Comparison of ENCODE assay signal across 11 cellular contexts in the genomic region with DNA sequence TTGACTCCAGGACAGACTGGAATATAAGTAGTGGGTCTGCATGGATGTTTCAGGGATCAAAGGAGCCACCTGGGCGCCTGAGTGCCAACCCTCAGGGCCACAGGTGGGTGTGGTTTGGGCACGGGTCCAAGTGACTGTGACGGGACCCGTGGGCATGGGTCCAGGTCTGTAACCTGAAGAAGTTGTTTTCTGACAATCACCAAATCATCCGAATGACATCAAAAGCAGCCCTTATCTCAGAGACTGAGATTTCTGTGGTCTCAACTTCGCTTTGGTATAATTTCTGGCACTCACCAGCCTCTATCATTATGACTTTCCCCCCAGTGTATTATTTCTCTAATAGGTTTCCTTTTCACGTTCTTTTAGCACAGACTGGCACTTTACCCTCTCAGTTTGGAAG. TPM values are rescaled to one million over a fixed set of nuclear protein-coding genes. Genes with fewer than 3 reads are reported as not detected.
DNase-seq lines count a peak whose midpoint lies in the region; ATAC-seq, FAIRE-seq and TF ChIP-seq lines count a peak whose summit lies in the region.
"Had no signal": no experiment of that assay in that cellular context is flagged by ENCODE, and none has a peak within 500 bp of the region (broad histone marks: within the 10 kb centered on the region; RNA-seq: fewer than 3 reads in every experiment).

No MANE protein-coding gene starts in this region.

- peaks cover 8% of the 10 kb centered on the region for H3K4me1 ChIP-seq in colonic mucosa

- no peak overlapping the region for H3K27ac ChIP-seq in colonic mucosa

- intact Hi-C loops in colonic mucosa (cut with DNase I): no loop called here

- H3K4me3 ChIP-seq in colonic mucosa: no peak overlapping the region

- no peak overlapping the region for H3K9ac ChIP-seq in colonic mucosa (ENCODE audit: low read depth in 2 of 2, low read length in 2 of 2)

- ATAC-seq in omental fat pad (ENCODE audit: low FRiP score): no peak

- H3K27me3 ChIP-seq in colonic mucosa: no peaks in the 10 kb centered on the region

- FAIRE-seq in GM19239 (lab: Jason Lieb, UNC): no peak

- DNase-seq in NCI-H1417 (lab: John Stamatoyannopoulos, UW) (peak in 2 of 3 experiments; percentile 11 to 23), NCI-H1417 treated with DMSO at 0.1 percent for 48 hours (lab: John Stamatoyannopoulos, UW) (no peak), NCI-H345 treated with DMSO at 0.1 percent for 48 hours (lab: John Stamatoyannopoulos, UW; ENCODE audit: unreplicated experiment) (peak; percentile 4), colonic mucosa (peak; percentile 59), NOMO-1 (lab: John Stamatoyannopoulos, UW; ENCODE audit: unreplicated experiment in 2 of 2) (no peak), omental fat pad (ENCODE audit: low spot score) (no peak), GM19239 (ENCODE audit: insufficient read length, low spot score) (no peak)
- DNase-seq in stimulated activated CD4-positive, alpha-beta T cell treated with anti-CD3 and anti-CD28 coated beads, Interleukin-15, amount 100 ng/mL, for 24 hours: peak; percentile 66
- DNase-seq: NCI-H226 had no signal

- TF ChIP-seq CTCF in colonic mucosa (IDR thresholded peaks at IDR 0.05): no peak
- no peak for TF ChIP-seq CTCF in omental fat pad (IDR thresholded peaks at IDR 0.05)

- H3K36me3 ChIP-seq in colonic mucosa: no peaks in the 10 kb centered on the region

- H3K9me3 ChIP-seq in colonic mucosa: no peaks in the 10 kb centered on the region

RNA-seq across cellular contexts. Expression of a gene that starts 24.4 kb away (rescaled TPM):
- total RNA-seq in colonic mucosa (not detected), omental fat pad (not detected)
- total RNA-seq: A673, pulmonary artery endothelial cell had no signal

RNA-seq across cellular contexts. Expression of a gene that starts 46.8 kb away (rescaled TPM):
- total RNA-seq in colonic mucosa (10 to 100 TPM; 19.9 to 76.9 TPM), omental fat pad (1 to 10 TPM; 3.3 to 6.6 (median 4.2) TPM)

Comparison
In these comparisons a context has a peak if more than half of its experiments do, and no peak if none do; other contexts are left out.
1. DNase-seq: peak in NCI-H1417 (2 of 3), NCI-H345 treated with DMSO at 0.1 percent for 48 hours (single experiment), colonic mucosa (single experiment) and stimulated activated CD4-positive, alpha-beta T cell treated with anti-CD3 and anti-CD28 coated beads, Interleukin-15, amount 100 ng/mL, for 24 hours (single experiment); none in NCI-H1417 treated with DMSO at 0.1 percent for 48 hours (single experiment), NOMO-1 (0 of 2), omental fat pad (single experiment) and GM19239 (single experiment).